Comparison of ENCODE assay signal across 20 cellular contexts in the genomic region with DNA sequence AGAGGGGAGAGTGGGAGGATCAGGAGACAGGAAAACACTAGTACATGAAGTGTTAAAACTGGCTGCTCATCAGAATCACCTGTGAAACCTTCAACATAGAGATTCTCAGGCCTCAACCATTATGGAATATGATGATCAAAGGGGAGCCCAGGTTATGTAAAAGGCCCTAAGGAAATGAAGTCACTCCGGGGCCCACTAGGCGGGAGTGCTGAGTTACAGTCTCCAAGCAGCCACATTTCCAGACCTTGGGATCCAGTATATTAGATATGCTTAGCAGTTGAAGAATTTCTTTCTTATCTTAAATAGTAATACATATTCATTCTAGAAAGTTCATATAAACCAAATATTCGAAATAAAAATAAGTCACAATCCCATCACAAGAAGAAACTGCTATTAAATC.
DNase-seq lines count a peak whose midpoint lies in the region; ATAC-seq and TF ChIP-seq lines count a peak whose summit lies in the region.
"Had no signal": no experiment of that assay in that cellular context is flagged by ENCODE, and none has a peak within 500 bp of the region (broad histone marks: within the 10 kb centered on the region; RNA-seq: fewer than 3 reads in every experiment).

No MANE protein-coding gene starts in this region.

- H3K9ac ChIP-seq in mesendoderm (ENCODE audit: low read length) (no peak overlapping the region), colonic mucosa (ENCODE audit: low read depth in 2 of 2, low read length in 2 of 2) (no peak overlapping the region)
- H3K9ac ChIP-seq: BLaER1 treated with 17β-estradiol and CSF1 and Interleukin-3, amounts not matched to agents 10 nM and 100 nM had no signal

- H4K8ac ChIP-seq in mesendoderm (ENCODE audit: low read depth, low read length), result no peak overlapping the region

- ATAC-seq in HG02678 (IDR thresholded peaks at IDR 0.05; ENCODE audit: unreplicated experiment) (no peak), HG02884 (IDR thresholded peaks at IDR 0.05; ENCODE audit: unreplicated experiment) (no peak)
- ATAC-seq: mucosa of descending colon had no signal

- H3K4me3 ChIP-seq in astrocyte of the spinal cord (ENCODE audit: low read depth, low read length) (no peak overlapping the region), mesendoderm (ENCODE audit: low read length) (no peak overlapping the region), suprapubic skin (no peak overlapping the region), colonic mucosa (no peak overlapping the region)
- H3K4me3 ChIP-seq: BLaER1 treated with 17β-estradiol and CSF1 and Interleukin-3, amounts not matched to agents 10 nM and 100 nM; mucosa of descending colon; ovary; transverse colon had no signal

- H2BK15ac ChIP-seq in mesendoderm (replicated peaks; ENCODE audit: low read depth), result no peak overlapping the region

- no peak overlapping the region for H2AK5ac ChIP-seq in mesendoderm (ENCODE audit: low read length)

- in situ Hi-C loops in astrocyte of the spinal cord (cut with HindIII; ENCODE audit: low sequenced_read_pairs), result no loop called here

- H3K18ac ChIP-seq in mesendoderm (ENCODE audit: low read length), result no peak overlapping the region

- DNase-seq in HT1080 (ENCODE audit: low read depth) (peak; percentile 16), astrocyte of the spinal cord (ENCODE audit: low read depth, low spot score) (no peak), mesendoderm (peak; percentile 40), suprapubic skin (ENCODE audit: low spot score in 2 of 2) (no peak), colonic mucosa (no peak)
- DNase-seq: activated CD4-positive, alpha-beta memory T cell treated with anti-CD3 and anti-CD28 coated beads, Interleukin-2, amount 10 ng/mL, durations not matched to agents 7 days and 5 days; activated T-cell treated with anti-CD3 and anti-CD28 coated beads, Interleukin-2, amount 50 U/mL, for 48 hours; effector CD4-positive, alpha-beta T cell; mucosa of descending colon; NCI-H2081; NCI-H526 treated with DMSO at 0.1 percent for 48 hours; ovary; RPMI8226; small intestine; SW 1271; transverse colon had no signal

- H3K79me1 ChIP-seq in mesendoderm (ENCODE audit: low read length), result no peaks in the 10 kb centered on the region

- H3K27me3 ChIP-seq in mesendoderm (ENCODE audit: insufficient read depth, low read length, poor library complexity) (no peaks in the 10 kb centered on the region), suprapubic skin (no peaks in the 10 kb centered on the region), colonic mucosa (no peaks in the 10 kb centered on the region)
- H3K27me3 ChIP-seq: BLaER1 treated with 17β-estradiol and CSF1 and Interleukin-3, amounts not matched to agents 10 nM and 100 nM; ovary; transverse colon had no signal

- H3K9me3 ChIP-seq in suprapubic skin (no peaks in the 10 kb centered on the region), colonic mucosa (no peaks in the 10 kb centered on the region)
- H3K9me3 ChIP-seq: BLaER1 treated with 17β-estradiol and CSF1 and Interleukin-3, amounts not matched to agents 10 nM and 100 nM; mucosa of descending colon; ovary; transverse colon had no signal

- H3K36me3 ChIP-seq in mesendoderm (ENCODE audit: control insufficient read depth, insufficient read depth, low read length) (no peaks in the 10 kb centered on the region), suprapubic skin (no peaks in the 10 kb centered on the region), colonic mucosa (no peaks in the 10 kb centered on the region)
- H3K36me3 ChIP-seq: BLaER1 treated with 17β-estradiol and CSF1 and Interleukin-3, amounts not matched to agents 10 nM and 100 nM; ovary; transverse colon had no signal

- H2BK120ac ChIP-seq in mesendoderm (ENCODE audit: low read depth, low read length), result no peak overlapping the region

- no peak overlapping the region for H4K5ac ChIP-seq in mesendoderm (ENCODE audit: low read length)

- intact Hi-C loops in colonic mucosa (cut with DNase I), result no loop called here

- H3K4ac ChIP-seq in mesendoderm (ENCODE audit: low read depth, low read length), result no peak overlapping the region

- TF ChIP-seq CTCF in C4-2B (conservative IDR thresholded peaks at IDR 0.05) (peak; percentile 34), astrocyte of the spinal cord (IDR thresholded peaks at IDR 0.05; ENCODE audit: low read depth, low read length) (peak; percentile 26), suprapubic skin (IDR thresholded peaks at IDR 0.05) (no peak), colonic mucosa (IDR thresholded peaks at IDR 0.05) (no peak)

- TF ChIP-seq EP300 in suprapubic skin (IDR thresholded peaks at IDR 0.05), result no peak

- H3K4me1 ChIP-seq in mesendoderm (ENCODE audit: control insufficient read depth, low read depth, low read length), result no peaks in the 10 kb centered on the region
- H3K4me1 ChIP-seq in suprapubic skin, result no peaks in the 10 kb centered on the region
- H3K4me1 ChIP-seq in colonic mucosa, result no peaks in the 10 kb centered on the region
- H3K4me1 ChIP-seq: transverse colon had no signal

- H3K4me2 ChIP-seq in mesendoderm (ENCODE audit: low read length), result no peak overlapping the region
- H3K4me2 ChIP-seq: BLaER1 treated with 17β-estradiol and CSF1 and Interleukin-3, amounts not matched to agents 10 nM and 100 nM had no signal

- H3K56ac ChIP-seq in mesendoderm (ENCODE audit: low read length), result no peak overlapping the region

- H3K27ac ChIP-seq in C4-2B (no peak overlapping the region), mesendoderm (ENCODE audit: low read depth, low read length) (no peak overlapping the region), suprapubic skin (no peak overlapping the region), colonic mucosa (no peak overlapping the region)
- H3K27ac ChIP-seq: BLaER1 treated with 17β-estradiol and CSF1 and Interleukin-3, amounts not matched to agents 10 nM and 100 nM; ovary; transverse colon had no signal

- H3K79me2 ChIP-seq in mesendoderm (ENCODE audit: control insufficient read depth, insufficient read depth, low read length), result no peaks in the 10 kb centered on the region

- no peak overlapping the region for H3K23ac ChIP-seq in mesendoderm (ENCODE audit: low read length)

- no CpG with 5 or more reads among the region's 3 CpGs for WGBS in mesendoderm (ENCODE audit: extremely low coverage, insufficient coverage, low lambda C conversion rate)
- WGBS in suprapubic skin, result 77% methylated on average over 3 of the region's 3 CpGs

- no peak overlapping the region for H2BK5ac ChIP-seq in mesendoderm (ENCODE audit: low read length)

- no peak for TF ChIP-seq POLR2A in suprapubic skin (IDR thresholded peaks at IDR 0.05)

Comparison
In these comparisons a context has a peak if more than half of its experiments do, and no peak if none do; other contexts are left out.
1. CTCF ChIP-seq: peak in C4-2B (single experiment) and astrocyte of the spinal cord (single experiment); none in suprapubic skin (0 of 2) and colonic mucosa (single experiment).
2. DNase-seq: peak in HT1080 (single experiment) and mesendoderm (single experiment); none in astrocyte of the spinal cord (single experiment), suprapubic skin (0 of 2) and colonic mucosa (single experiment).